Comparison of ENCODE assay signal across 1 cellular context in the genomic region with DNA sequence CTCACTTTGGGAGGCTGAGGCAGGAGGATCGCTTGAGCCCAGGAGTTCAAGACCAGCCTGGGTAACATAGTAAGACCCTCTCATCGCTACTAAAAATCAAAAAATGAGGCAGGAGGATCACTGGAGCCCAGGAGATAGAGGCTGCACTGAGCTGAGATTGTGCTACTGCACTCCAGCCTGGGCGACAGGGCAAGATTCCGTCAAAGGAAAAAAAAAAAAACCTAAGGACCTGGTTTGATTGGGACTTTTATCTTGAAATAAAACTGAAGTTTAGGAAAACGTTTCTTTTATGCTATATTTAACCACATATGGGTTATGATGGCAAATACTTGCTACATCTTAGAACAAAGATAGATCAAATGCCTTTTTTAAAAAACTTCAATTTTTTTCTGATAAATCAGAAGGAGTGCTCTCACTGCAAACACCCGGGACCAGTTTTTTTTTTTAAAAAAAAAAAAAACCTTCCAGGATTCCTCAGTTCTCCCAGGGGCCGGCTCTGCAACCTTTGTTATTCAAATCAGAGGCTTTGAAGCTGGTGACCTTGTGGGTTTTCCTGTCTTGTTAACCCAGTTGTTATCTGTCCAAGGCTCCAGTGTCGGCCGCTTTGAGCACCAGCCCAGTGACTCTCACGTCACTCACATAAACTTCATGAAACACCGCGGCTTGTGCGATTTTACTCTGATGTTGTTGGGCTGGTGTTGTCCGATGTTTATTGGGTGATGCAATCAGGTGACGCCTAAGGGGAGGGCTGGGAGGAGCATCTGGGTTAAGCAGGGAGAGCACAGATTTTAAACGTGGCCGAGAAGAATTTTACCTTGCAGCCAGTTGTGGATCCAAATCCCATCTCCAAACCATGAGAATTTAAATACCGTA.
TF ChIP-seq lines count a peak whose summit lies in the region.

No MANE protein-coding gene starts in this region.

TF ChIP-seq in HepG2, 621 proteins besides CTCF, POLR2A, EP300 and RAD21 (continued from another document and continues in another):
- TF ChIP-seq, protein P1, sequence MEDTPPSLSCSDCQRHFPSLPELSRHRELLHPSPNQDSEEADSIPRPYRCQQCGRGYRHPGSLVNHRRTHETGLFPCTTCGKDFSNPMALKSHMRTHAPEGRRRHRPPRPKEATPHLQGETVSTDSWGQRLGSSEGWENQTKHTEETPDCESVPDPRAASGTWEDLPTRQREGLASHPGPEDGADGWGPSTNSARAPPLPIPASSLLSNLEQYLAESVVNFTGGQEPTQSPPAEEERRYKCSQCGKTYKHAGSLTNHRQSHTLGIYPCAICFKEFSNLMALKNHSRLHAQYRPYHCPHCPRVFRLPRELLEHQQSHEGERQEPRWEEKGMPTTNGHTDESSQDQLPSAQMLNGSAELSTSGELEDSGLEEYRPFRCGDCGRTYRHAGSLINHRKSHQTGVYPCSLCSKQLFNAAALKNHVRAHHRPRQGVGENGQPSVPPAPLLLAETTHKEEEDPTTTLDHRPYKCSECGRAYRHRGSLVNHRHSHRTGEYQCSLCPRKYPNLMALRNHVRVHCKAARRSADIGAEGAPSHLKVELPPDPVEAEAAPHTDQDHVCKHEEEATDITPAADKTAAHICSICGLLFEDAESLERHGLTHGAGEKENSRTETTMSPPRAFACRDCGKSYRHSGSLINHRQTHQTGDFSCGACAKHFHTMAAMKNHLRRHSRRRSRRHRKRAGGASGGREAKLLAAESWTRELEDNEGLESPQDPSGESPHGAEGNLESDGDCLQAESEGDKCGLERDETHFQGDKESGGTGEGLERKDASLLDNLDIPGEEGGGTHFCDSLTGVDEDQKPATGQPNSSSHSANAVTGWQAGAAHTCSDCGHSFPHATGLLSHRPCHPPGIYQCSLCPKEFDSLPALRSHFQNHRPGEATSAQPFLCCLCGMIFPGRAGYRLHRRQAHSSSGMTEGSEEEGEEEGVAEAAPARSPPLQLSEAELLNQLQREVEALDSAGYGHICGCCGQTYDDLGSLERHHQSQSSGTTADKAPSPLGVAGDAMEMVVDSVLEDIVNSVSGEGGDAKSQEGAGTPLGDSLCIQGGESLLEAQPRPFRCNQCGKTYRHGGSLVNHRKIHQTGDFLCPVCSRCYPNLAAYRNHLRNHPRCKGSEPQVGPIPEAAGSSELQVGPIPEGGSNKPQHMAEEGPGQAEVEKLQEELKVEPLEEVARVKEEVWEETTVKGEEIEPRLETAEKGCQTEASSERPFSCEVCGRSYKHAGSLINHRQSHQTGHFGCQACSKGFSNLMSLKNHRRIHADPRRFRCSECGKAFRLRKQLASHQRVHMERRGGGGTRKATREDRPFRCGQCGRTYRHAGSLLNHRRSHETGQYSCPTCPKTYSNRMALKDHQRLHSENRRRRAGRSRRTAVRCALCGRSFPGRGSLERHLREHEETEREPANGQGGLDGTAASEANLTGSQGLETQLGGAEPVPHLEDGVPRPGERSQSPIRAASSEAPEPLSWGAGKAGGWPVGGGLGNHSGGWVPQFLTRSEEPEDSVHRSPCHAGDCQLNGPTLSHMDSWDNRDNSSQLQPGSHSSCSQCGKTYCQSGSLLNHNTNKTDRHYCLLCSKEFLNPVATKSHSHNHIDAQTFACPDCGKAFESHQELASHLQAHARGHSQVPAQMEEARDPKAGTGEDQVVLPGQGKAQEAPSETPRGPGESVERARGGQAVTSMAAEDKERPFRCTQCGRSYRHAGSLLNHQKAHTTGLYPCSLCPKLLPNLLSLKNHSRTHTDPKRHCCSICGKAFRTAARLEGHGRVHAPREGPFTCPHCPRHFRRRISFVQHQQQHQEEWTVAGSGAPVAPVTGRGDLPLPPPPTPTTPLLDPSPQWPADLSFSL (CRISPR knock-in tag; IDR thresholded peaks at IDR 0.05), result no peak
- TF ChIP-seq, protein P2, sequence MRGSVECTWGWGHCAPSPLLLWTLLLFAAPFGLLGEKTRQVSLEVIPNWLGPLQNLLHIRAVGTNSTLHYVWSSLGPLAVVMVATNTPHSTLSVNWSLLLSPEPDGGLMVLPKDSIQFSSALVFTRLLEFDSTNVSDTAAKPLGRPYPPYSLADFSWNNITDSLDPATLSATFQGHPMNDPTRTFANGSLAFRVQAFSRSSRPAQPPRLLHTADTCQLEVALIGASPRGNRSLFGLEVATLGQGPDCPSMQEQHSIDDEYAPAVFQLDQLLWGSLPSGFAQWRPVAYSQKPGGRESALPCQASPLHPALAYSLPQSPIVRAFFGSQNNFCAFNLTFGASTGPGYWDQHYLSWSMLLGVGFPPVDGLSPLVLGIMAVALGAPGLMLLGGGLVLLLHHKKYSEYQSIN (CRISPR knock-in tag; IDR thresholded peaks at IDR 0.05; ENCODE audit: borderline replicate concordance), result no peak
- TF ChIP-seq RBM22 (optimal IDR thresholded peaks at IDR 0.05; ENCODE audit: low read length) (no peak), AHR (CRISPR knock-in tag; IDR thresholded peaks at IDR 0.05) (no peak), ZNF251 (CRISPR knock-in tag; IDR thresholded peaks at IDR 0.05) (no peak), TBL1XR1 (IDR thresholded peaks at IDR 0.05; ENCODE audit: borderline replicate concordance, low read length, partially characterized antibody) (peak; percentile 37), SOX6 (IDR thresholded peaks at IDR 0.05) (no peak), SOX6 (CRISPR knock-in tag; IDR thresholded peaks at IDR 0.05) (peak; percentile 99), ZNF766 (CRISPR knock-in tag; IDR thresholded peaks at IDR 0.05; ENCODE audit: borderline replicate concordance) (no peak), ZNF589 (CRISPR knock-in tag; conservative IDR thresholded peaks at IDR 0.05) (no peak), ZNF207 (IDR thresholded peaks at IDR 0.05; ENCODE audit: borderline replicate concordance) (no peak), ZNF720 (CRISPR knock-in tag; IDR thresholded peaks at IDR 0.05) (no peak), ARNTL (CRISPR knock-in tag; IDR thresholded peaks at IDR 0.05) (no peak), NFE2 (CRISPR knock-in tag; IDR thresholded peaks at IDR 0.05) (no peak), ZSCAN25 (CRISPR knock-in tag; IDR thresholded peaks at IDR 0.05) (no peak), TBX3 (IDR thresholded peaks at IDR 0.05; ENCODE audit: borderline replicate concordance) (peak; percentile 75; the same call in 1 of the 2 replicates), SAFB2 (CRISPR knock-in tag; IDR thresholded peaks at IDR 0.05; ENCODE audit: borderline replicate concordance, low read depth) (no peak), ZNF431 (CRISPR knock-in tag; IDR thresholded peaks at IDR 0.05; ENCODE audit: borderline replicate concordance, low read depth) (no peak), NBN (conservative IDR thresholded peaks at IDR 0.05) (no peak), FOXO1 (CRISPR knock-in tag; IDR thresholded peaks at IDR 0.05) (peak; percentile 79), ZNF850 (CRISPR knock-in tag; conservative IDR thresholded peaks at IDR 0.05) (no peak), SMARCE1 (IDR thresholded peaks at IDR 0.05; ENCODE audit: borderline replicate concordance) (no peak)
- TF ChIP-seq, protein P3, sequence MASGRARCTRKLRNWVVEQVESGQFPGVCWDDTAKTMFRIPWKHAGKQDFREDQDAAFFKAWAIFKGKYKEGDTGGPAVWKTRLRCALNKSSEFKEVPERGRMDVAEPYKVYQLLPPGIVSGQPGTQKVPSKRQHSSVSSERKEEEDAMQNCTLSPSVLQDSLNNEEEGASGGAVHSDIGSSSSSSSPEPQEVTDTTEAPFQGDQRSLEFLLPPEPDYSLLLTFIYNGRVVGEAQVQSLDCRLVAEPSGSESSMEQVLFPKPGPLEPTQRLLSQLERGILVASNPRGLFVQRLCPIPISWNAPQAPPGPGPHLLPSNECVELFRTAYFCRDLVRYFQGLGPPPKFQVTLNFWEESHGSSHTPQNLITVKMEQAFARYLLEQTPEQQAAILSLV (CRISPR knock-in tag; IDR thresholded peaks at IDR 0.05; ENCODE audit: borderline replicate concordance), result no peak
- TF ChIP-seq, protein P4, sequence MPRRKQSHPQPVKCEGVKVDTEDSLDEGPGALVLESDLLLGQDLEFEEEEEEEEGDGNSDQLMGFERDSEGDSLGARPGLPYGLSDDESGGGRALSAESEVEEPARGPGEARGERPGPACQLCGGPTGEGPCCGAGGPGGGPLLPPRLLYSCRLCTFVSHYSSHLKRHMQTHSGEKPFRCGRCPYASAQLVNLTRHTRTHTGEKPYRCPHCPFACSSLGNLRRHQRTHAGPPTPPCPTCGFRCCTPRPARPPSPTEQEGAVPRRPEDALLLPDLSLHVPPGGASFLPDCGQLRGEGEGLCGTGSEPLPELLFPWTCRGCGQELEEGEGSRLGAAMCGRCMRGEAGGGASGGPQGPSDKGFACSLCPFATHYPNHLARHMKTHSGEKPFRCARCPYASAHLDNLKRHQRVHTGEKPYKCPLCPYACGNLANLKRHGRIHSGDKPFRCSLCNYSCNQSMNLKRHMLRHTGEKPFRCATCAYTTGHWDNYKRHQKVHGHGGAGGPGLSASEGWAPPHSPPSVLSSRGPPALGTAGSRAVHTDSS (CRISPR knock-in tag; conservative IDR thresholded peaks at IDR 0.05), result no peak
- TF ChIP-seq, protein P5, sequence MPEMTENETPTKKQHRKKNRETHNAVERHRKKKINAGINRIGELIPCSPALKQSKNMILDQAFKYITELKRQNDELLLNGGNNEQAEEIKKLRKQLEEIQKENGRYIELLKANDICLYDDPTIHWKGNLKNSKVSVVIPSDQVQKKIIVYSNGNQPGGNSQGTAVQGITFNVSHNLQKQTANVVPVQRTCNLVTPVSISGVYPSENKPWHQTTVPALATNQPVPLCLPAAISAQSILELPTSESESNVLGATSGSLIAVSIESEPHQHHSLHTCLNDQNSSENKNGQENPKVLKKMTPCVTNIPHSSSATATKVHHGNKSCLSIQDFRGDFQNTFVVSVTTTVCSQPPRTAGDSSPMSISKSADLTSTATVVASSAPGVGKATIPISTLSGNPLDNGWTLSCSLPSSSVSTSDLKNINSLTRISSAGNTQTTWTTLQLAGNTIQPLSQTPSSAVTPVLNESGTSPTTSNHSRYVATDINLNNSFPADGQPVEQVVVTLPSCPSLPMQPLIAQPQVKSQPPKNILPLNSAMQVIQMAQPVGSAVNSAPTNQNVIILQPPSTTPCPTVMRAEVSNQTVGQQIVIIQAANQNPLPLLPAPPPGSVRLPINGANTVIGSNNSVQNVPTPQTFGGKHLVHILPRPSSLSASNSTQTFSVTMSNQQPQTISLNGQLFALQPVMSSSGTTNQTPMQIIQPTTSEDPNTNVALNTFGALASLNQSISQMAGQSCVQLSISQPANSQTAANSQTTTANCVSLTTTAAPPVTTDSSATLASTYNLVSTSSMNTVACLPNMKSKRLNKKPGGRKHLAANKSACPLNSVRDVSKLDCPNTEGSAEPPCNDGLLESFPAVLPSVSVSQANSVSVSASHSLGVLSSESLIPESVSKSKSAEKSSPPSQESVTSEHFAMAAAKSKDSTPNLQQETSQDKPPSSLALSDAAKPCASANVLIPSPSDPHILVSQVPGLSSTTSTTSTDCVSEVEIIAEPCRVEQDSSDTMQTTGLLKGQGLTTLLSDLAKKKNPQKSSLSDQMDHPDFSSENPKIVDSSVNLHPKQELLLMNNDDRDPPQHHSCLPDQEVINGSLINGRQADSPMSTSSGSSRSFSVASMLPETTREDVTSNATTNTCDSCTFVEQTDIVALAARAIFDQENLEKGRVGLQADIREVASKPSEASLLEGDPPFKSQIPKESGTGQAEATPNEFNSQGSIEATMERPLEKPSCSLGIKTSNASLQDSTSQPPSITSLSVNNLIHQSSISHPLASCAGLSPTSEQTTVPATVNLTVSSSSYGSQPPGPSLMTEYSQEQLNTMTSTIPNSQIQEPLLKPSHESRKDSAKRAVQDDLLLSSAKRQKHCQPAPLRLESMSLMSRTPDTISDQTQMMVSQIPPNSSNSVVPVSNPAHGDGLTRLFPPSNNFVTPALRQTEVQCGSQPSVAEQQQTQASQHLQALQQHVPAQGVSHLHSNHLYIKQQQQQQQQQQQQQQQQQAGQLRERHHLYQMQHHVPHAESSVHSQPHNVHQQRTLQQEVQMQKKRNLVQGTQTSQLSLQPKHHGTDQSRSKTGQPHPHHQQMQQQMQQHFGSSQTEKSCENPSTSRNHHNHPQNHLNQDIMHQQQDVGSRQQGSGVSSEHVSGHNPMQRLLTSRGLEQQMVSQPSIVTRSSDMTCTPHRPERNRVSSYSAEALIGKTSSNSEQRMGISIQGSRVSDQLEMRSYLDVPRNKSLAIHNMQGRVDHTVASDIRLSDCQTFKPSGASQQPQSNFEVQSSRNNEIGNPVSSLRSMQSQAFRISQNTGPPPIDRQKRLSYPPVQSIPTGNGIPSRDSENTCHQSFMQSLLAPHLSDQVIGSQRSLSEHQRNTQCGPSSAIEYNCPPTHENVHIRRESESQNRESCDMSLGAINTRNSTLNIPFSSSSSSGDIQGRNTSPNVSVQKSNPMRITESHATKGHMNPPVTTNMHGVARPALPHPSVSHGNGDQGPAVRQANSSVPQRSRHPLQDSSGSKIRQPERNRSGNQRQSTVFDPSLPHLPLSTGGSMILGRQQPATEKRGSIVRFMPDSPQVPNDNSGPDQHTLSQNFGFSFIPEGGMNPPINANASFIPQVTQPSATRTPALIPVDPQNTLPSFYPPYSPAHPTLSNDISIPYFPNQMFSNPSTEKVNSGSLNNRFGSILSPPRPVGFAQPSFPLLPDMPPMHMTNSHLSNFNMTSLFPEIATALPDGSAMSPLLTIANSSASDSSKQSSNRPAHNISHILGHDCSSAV (CRISPR knock-in tag; IDR thresholded peaks at IDR 0.05; ENCODE audit: borderline replicate concordance), result no peak
- TF ChIP-seq, protein P6, sequence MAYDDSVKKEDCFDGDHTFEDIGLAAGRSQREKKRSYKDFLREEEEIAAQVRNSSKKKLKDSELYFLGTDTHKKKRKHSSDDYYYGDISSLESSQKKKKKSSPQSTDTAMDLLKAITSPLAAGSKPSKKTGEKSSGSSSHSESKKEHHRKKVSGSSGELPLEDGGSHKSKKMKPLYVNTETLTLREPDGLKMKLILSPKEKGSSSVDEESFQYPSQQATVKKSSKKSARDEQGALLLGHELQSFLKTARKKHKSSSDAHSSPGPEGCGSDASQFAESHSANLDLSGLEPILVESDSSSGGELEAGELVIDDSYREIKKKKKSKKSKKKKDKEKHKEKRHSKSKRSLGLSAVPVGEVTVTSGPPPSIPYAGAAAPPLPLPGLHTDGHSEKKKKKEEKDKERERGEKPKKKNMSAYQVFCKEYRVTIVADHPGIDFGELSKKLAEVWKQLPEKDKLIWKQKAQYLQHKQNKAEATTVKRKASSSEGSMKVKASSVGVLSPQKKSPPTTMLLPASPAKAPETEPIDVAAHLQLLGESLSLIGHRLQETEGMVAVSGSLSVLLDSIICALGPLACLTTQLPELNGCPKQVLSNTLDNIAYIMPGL (CRISPR knock-in tag; IDR thresholded peaks at IDR 0.05; ENCODE audit: borderline replicate concordance in 1 of 2, low read depth in 1 of 2), result no peak
